16 cellular contexts compared by ENCODE assay signal in the genomic region with DNA sequence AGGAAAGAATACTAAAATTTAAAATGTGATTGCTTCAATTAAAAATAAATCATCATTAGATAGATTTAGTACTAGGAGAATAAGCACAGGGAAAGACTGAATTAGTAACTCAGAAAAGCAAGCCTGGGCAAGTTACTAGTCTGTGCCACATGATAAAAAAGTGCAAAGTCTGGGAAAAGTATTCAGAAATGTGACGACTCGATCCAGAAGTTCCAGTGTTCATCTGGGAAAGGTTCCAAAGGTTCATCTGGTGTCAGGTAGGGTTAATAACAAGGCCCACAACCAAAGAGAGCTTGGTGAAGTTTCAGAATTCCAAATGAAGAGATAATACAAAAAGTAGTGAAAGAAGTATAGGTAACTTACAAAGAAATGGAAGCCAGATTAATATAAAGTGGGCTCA.
DNase-seq lines count a peak whose midpoint lies in the region; ATAC-seq, FAIRE-seq and TF ChIP-seq lines count a peak whose summit lies in the region.
"Had no signal": no experiment of that assay in that cellular context is flagged by ENCODE, and none has a peak within 500 bp of the region (broad histone marks: within the 10 kb centered on the region; RNA-seq: fewer than 3 reads in every experiment).

No MANE protein-coding gene starts in this region.

- H3K79me2 ChIP-seq in HepG2 (ENCODE audit: insufficient read depth, low read length), result no peaks in the 10 kb centered on the region

- TF ChIP-seq CTCF in RWPE1 (conservative IDR thresholded peaks at IDR 0.05; ENCODE audit: low read depth), result no peak; the same call in 1 of the 2 replicates
- no peak for TF ChIP-seq CTCF in HepG2 (CRISPR knock-in tag; IDR thresholded peaks at IDR 0.05)

- intact Hi-C loops in HepG2 (cut with micrococcal nuclease; ENCODE audit: unreplicated experiment), result no loop called here

- H3K27ac ChIP-seq in RWPE1 (no peak overlapping the region), epithelial cell of prostate (peak overlapping the region; percentile 38), HepG2 (ENCODE audit: extremely low read length, insufficient read depth, low read length) (no peak overlapping the region)
- H3K27ac ChIP-seq: GM23248 had no signal

- CTCF ChIA-PET in RWPE1 (lab: Yijun Ruan, JAX) (interaction anchor here (0.6 to 1.0 kb wide), 4 partner anchors 102 to 1934 kb away, joined by 3 read pairs; no protein-coding TSS in a partner anchor), HepG2 (lab: Yijun Ruan, JAX; ENCODE audit: low intra/inter-chr PET ratio, low total read pairs) (no interaction called here)

- H2AFZ ChIP-seq in HepG2 (ENCODE audit: low read length), result no peak overlapping the region
- H2AFZ ChIP-seq: GM23248 had no signal

- no peaks in the 10 kb centered on the region for H4K20me1 ChIP-seq in HepG2 (ENCODE audit: insufficient read depth, low read length)

- POLR2A ChIA-PET in RWPE1 (lab: Yijun Ruan, JAX; ENCODE audit: low non-redundant PET) (interaction anchor here (0.5 kb wide), 1 partner anchor 78 kb away, joined by 3 read pairs; the partner anchor contains the start of gene ARSJ), HepG2 (lab: Yijun Ruan, JAX) (no interaction called here)

- peak; percentile 29 for DNase-seq in HPDE6-E6E7 (ENCODE audit: extremely low spot score)
- DNase-seq in RWPE1 (ENCODE audit: low spot score), result peak; percentile 60
- DNase-seq in epithelial cell of prostate (ENCODE audit: low read depth, low spot score), result peak; percentile 20
- DNase-seq in HepG2 (ENCODE audit: low spot score), result peak; percentile 13
- DNase-seq in NCI-H2029 treated with DMSO at 0.1 percent for 48 hours (lab: John Stamatoyannopoulos, UW), result no peak
- no peak for DNase-seq in putamen (ENCODE audit: low spot score)
- DNase-seq in GF-D8 (lab: John Stamatoyannopoulos, UW), result no peak
- DNase-seq: C1 segment of cervical spinal cord, DND-41, GM23248, HCEC 1CT, NCI-H1417, NCI-H187, NCI-H2227 treated with DMSO at 0.1 percent for 48 hours, NCI-H524 had no signal

- TF ChIP-seq POLR2A in HepG2 (IDR thresholded peaks at IDR 0.05; ENCODE audit: insufficient read depth in 1 of 2, low read depth in 2 of 2, low read length in 2 of 2), result no peak

- peak overlapping the region; percentile 29; the same call in 1 of the 2 replicates for H3K4me2 ChIP-seq in HepG2 (ENCODE audit: low read depth, low read length)

- no peaks in the 10 kb centered on the region for H3K9me3 ChIP-seq in HepG2 (ENCODE audit: low read length)

- H3K36me3 ChIP-seq in HepG2 (replicated peaks in 1 of 2; ENCODE audit: control insufficient read depth in 1 of 2, insufficient read depth in 2 of 2, low read length in 2 of 2), result no peaks in the 10 kb centered on the region

- H3K4me1 ChIP-seq in HepG2 (ENCODE audit: insufficient read depth, low read length), result peaks cover 10% of the 10 kb centered on the region; the same call in 1 of the 2 replicates

- TF ChIP-seq RAD21 in HepG2 (CRISPR knock-in tag; IDR thresholded peaks at IDR 0.05), result no peak

- 5% methylated on average over 2 of the region's 2 CpGs for WGBS in HepG2 (ENCODE audit: low lambda C conversion rate)

- TF ChIP-seq EP300 in HepG2 (IDR thresholded peaks at IDR 0.05; ENCODE audit: low read depth in 2 of 2, low read length in 2 of 2), result no peak
- no peak for TF ChIP-seq EP300 in HepG2 (CRISPR knock-in tag; IDR thresholded peaks at IDR 0.05; ENCODE audit: borderline replicate concordance)

- in situ Hi-C loops in HepG2 (cut with HindIII; ENCODE audit: extremely low pct_ligation_motif_present, low pct_unique_long_range_greater_than_20kb), result no loop called here

- no peak overlapping the region for H3K9ac ChIP-seq in HepG2 (ENCODE audit: insufficient read depth, low read depth, low read length)
- H3K9ac ChIP-seq: GM23248 had no signal

- no TSS peak for BruUV-seq in HepG2 (replicated peaks; lab: Mats Ljungman, UMichigan)

- ATAC-seq in HepG2, result no peak
- ATAC-seq: K562 had no signal

- no peak for FAIRE-seq in HepG2 (lab: Jason Lieb, UNC)
- FAIRE-seq: K562 had no signal

- no peaks in the 10 kb centered on the region for H3K27me3 ChIP-seq in HepG2 (ENCODE audit: control insufficient read depth in 1 of 2, insufficient read depth in 2 of 2, low read length in 2 of 2)

- no peak overlapping the region for H3K4me3 ChIP-seq in HepG2 (replicated peaks in 1 of 3; ENCODE audit: insufficient read depth in 1 of 3, low read depth in 2 of 3, low read length in 3 of 3)
- H3K4me3 ChIP-seq: GM23248, K562 had no signal

TF ChIP-seq in HepG2, 621 proteins besides CTCF, POLR2A, EP300 and RAD21:
- TF ChIP-seq RBM22 (optimal IDR thresholded peaks at IDR 0.05; ENCODE audit: low read length) (no peak), ZNF652 (CRISPR knock-in tag; IDR thresholded peaks at IDR 0.05; ENCODE audit: borderline replicate concordance, low read depth) (peak; percentile 75), MXI1 (IDR thresholded peaks at IDR 0.05; ENCODE audit: borderline replicate concordance, low read depth, low read length) (no peak), KLF13 (CRISPR knock-in tag; IDR thresholded peaks at IDR 0.05) (no peak), GPN1 (CRISPR knock-in tag; IDR thresholded peaks at IDR 0.05; ENCODE audit: borderline replicate concordance) (no peak), E2F2 (CRISPR knock-in tag; IDR thresholded peaks at IDR 0.05; ENCODE audit: borderline replicate concordance) (no peak), HNF4A (CRISPR knock-in tag; IDR thresholded peaks at IDR 0.05) (peak; percentile 32; the same call in 1 of the 2 replicates)
- TF ChIP-seq, protein P1, sequence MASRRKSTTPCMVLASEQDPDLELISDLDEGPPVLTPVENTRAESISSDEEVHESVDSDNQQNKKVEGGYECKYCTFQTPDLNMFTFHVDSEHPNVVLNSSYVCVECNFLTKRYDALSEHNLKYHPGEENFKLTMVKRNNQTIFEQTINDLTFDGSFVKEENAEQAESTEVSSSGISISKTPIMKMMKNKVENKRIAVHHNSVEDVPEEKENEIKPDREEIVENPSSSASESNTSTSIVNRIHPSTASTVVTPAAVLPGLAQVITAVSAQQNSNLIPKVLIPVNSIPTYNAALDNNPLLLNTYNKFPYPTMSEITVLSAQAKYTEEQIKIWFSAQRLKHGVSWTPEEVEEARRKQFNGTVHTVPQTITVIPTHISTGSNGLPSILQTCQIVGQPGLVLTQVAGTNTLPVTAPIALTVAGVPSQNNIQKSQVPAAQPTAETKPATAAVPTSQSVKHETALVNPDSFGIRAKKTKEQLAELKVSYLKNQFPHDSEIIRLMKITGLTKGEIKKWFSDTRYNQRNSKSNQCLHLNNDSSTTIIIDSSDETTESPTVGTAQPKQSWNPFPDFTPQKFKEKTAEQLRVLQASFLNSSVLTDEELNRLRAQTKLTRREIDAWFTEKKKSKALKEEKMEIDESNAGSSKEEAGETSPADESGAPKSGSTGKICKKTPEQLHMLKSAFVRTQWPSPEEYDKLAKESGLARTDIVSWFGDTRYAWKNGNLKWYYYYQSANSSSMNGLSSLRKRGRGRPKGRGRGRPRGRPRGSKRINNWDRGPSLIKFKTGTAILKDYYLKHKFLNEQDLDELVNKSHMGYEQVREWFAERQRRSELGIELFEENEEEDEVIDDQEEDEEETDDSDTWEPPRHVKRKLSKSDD (CRISPR knock-in tag; IDR thresholded peaks at IDR 0.05; ENCODE audit: low read depth), result no peak

Comparison
In these comparisons a context has a peak if more than half of its experiments do, and no peak if none do; other contexts are left out.
1. DNase-seq: peak in HPDE6-E6E7 (single experiment), RWPE1 (single experiment), epithelial cell of prostate (single experiment) and HepG2 (single experiment); none in NCI-H2029 treated with DMSO at 0.1 percent for 48 hours (single experiment), putamen (single experiment) and GF-D8 (single experiment).